In the genomic region with DNA sequence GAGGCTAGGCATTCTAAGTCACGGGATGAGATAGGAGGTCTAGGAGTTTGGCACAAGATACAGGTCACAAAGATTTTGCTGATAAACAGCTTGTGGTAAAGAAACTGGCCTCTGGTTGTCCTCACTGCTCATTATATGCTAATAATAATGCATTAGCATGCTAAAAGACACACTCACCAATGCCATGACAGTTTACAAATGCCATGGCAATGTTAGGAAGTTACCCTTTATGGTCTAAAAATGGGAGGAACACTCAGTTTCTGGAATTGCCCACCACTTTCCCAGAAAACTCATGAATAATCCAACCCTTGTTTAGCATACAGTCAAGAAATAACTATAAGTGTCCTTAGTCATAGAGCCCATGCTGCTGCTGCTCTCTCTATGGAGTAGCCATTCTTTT, we compare ENCODE assay signal across 16 cellular contexts.
A peak's percentile ranks its signal among the peaks of the same experiment; 100 is the strongest.
DNase-seq lines count a peak whose midpoint lies in the region; ATAC-seq, FAIRE-seq and TF ChIP-seq lines count a peak whose summit lies in the region.
"Had no signal": no experiment of that assay in that cellular context is flagged by ENCODE, and none has a peak within 500 bp of the region (broad histone marks: within the 10 kb centered on the region; RNA-seq: fewer than 3 reads in every experiment).

No MANE protein-coding gene starts in this region.

- H3K4me3 Mint-ChIP-seq in effector memory CD8-positive, alpha-beta T cell = no peak overlapping the region
- H3K4me3 Mint-ChIP-seq: CD4-positive, alpha-beta T cell had no signal

- DNase-seq in EH (ENCODE audit: low read depth) (peak; percentile 51), RWPE2 (ENCODE audit: low spot score) (no peak), keratinocyte (ENCODE audit: low read depth, low spot score) (no peak), NCI-H345 (lab: John Stamatoyannopoulos, UW) (no peak)
- no peak for DNase-seq in effector CD4-positive, alpha-beta T cell
- DNase-seq in effector memory CD8-positive, alpha-beta T cell = no peak
- DNase-seq: 8988T; ACHN; C1 segment of cervical spinal cord; CD4-positive, alpha-beta T cell; DMS79; EL; HCEC 1CT had no signal

- H3K79me2 ChIP-seq in keratinocyte (ENCODE audit: control insufficient read depth, insufficient read depth, low read length) = no peaks in the 10 kb centered on the region

- no peak for ATAC-seq in RWPE2 (ENCODE audit: low read depth)
- no peak for ATAC-seq in effector memory CD8-positive, alpha-beta T cell (replicated peaks)

- H3K36me3 Mint-ChIP-seq in effector memory CD8-positive, alpha-beta T cell (ENCODE audit: insufficient read depth) = no peaks in the 10 kb centered on the region

- no peaks in the 10 kb centered on the region for H3K9me1 ChIP-seq in keratinocyte (ENCODE audit: control insufficient read depth, extremely low read depth, insufficient read depth, low read length)

- H3K36me3 ChIP-seq in RWPE2 (ENCODE audit: low read depth) (no peaks in the 10 kb centered on the region), keratinocyte (ENCODE audit: control insufficient read depth in 2 of 2, extremely low read depth in 1 of 2, insufficient read depth in 2 of 2, low read length in 2 of 2) (no peaks in the 10 kb centered on the region)

- no peak overlapping the region for H2AFZ ChIP-seq in keratinocyte (ENCODE audit: control insufficient read depth, low read length)

- no peaks in the 10 kb centered on the region for H3K4me1 Mint-ChIP-seq in effector memory CD8-positive, alpha-beta T cell (ENCODE audit: low read depth in 2 of 2)

- H4K20me1 ChIP-seq in keratinocyte (ENCODE audit: control insufficient read depth, extremely low read depth, insufficient read depth, low read length) = no peaks in the 10 kb centered on the region

- H3K27ac ChIP-seq in RWPE2 (ENCODE audit: poor library complexity, severe bottlenecking) (peak overlapping the region; percentile 98), keratinocyte (ENCODE audit: control insufficient read depth, insufficient read depth, low read length) (peak overlapping the region; percentile 55)

- H3K9me3 ChIP-seq in RWPE2 (ENCODE audit: severe bottlenecking) (no peaks in the 10 kb centered on the region), keratinocyte (ENCODE audit: control insufficient read depth, low read depth, low read length) (no peaks in the 10 kb centered on the region)

- TF ChIP-seq CTCF in RWPE2 (IDR thresholded peaks at IDR 0.05; ENCODE audit: poor library complexity, severe bottlenecking) (no peak), keratinocyte (optimal IDR thresholded peaks at IDR 0.05 in 1 of 3, IDR thresholded peaks at IDR 0.05 in 1 of 3, conservative IDR thresholded peaks at IDR 0.05 in 1 of 3; ENCODE audit: extremely low read depth in 1 of 3, insufficient read depth in 2 of 3, low read length in 3 of 3) (no peak)

- no peak overlapping the region for H3K27ac Mint-ChIP-seq in effector memory CD8-positive, alpha-beta T cell
- H3K27ac Mint-ChIP-seq: CD4-positive, alpha-beta T cell had no signal

- no peaks in the 10 kb centered on the region for H3K27me3 ChIP-seq in RWPE2 (ENCODE audit: insufficient read depth, poor library complexity, severe bottlenecking)
- no peaks in the 10 kb centered on the region for H3K27me3 ChIP-seq in keratinocyte (ENCODE audit: control insufficient read depth, extremely low read depth, insufficient read depth, low read length)

- no peaks in the 10 kb centered on the region for H3K9me3 Mint-ChIP-seq in effector memory CD8-positive, alpha-beta T cell
- H3K9me3 Mint-ChIP-seq: CD4-positive, alpha-beta T cell had no signal

- H3K4me2 ChIP-seq in keratinocyte (ENCODE audit: control insufficient read depth, extremely low read depth, insufficient read depth, low read depth, low read length) = no peak overlapping the region

- peak; percentile 36 for FAIRE-seq in colon (lab: Jason Lieb, UNC)
- no peak for FAIRE-seq in keratinocyte (lab: Jason Lieb, UNC)
- FAIRE-seq: G401.6, GM12892 had no signal

- H3K4me3 ChIP-seq in RWPE2 (ENCODE audit: severe bottlenecking) = no peak overlapping the region
- H3K4me3 ChIP-seq in keratinocyte (ENCODE audit: control insufficient read depth in 2 of 3, extremely low read depth in 1 of 3, insufficient read depth in 2 of 3, low read depth in 1 of 3, low read length in 3 of 3) = no peak overlapping the region

- H3K9ac ChIP-seq in keratinocyte (ENCODE audit: control insufficient read depth, extremely low read depth, insufficient read depth, low read length) = no peak overlapping the region

- peaks cover 20% of the 10 kb centered on the region for H3K4me1 ChIP-seq in RWPE2 (ENCODE audit: insufficient read depth, poor library complexity, severe bottlenecking)
- H3K4me1 ChIP-seq in keratinocyte (ENCODE audit: control insufficient read depth, extremely low read depth, insufficient read depth, low read length) = peaks cover 63% of the 10 kb centered on the region

- dilution Hi-C loops in keratinocyte (cut with MboI; ENCODE audit: extremely low pct_ligation_motif_present, low sequenced_read_pairs) = no loop called here

- H3K27me3 Mint-ChIP-seq in effector memory CD8-positive, alpha-beta T cell = no peaks in the 10 kb centered on the region
- H3K27me3 Mint-ChIP-seq: CD4-positive, alpha-beta T cell had no signal
